Comparison of ENCODE assay signal across 31 cellular contexts in the genomic region with DNA sequence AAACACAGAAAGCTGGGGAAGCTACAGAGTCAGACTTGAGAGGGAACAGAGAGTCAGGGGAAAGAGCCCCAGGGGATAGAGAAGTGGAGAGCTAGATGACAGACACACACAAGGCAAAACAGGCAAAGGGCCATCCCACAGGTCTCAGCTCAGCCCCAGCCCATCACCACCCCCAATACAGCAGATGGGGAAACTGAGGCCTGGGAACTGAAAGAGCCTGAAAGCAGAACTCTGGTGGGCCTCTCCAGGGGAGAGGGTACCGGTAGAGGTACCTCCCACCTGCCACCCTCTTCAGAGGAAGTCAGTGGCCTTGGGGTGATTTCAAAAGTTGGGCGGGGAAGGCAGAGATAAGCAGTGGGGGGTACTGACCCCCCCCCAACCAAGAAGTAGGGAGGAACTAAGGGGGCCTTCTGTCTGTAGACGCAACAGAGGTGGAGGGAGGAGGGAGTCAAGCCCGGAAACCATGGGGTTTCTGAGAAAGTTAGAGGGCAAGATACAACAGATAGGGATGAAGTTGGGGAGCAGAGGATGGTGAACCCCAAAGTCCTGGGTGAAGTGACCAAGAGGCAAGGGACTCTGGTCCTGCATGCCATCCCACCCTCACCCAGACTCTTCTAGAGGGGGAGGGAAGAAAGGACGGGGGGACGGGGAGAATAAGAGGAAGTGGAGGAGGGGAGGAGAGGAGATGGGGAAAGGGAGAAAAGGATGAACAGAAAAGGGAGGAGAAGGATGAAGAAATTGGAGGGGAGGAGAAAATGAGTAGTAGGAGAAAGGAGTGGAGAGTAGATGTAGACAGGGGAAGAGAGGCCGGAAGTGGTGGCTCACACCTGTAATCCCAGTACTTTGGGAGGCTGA. TPM values are rescaled to one million over a fixed set of nuclear protein-coding genes. Genes with fewer than 3 reads are reported as not detected.
A peak's percentile ranks its signal among the peaks of the same experiment; 100 is the strongest.
DNase-seq lines count a peak whose midpoint lies in the region; ATAC-seq, FAIRE-seq and TF ChIP-seq lines count a peak whose summit lies in the region.
"Had no signal": no experiment of that assay in that cellular context is flagged by ENCODE, and none has a peak within 500 bp of the region (broad histone marks: within the 10 kb centered on the region; RNA-seq: fewer than 3 reads in every experiment).

No MANE protein-coding gene starts in this region.

- H3K4me2 ChIP-seq in K562 (ENCODE audit: insufficient read depth, low read length) (peak overlapping the region; percentile 93), OCI-LY7 (ENCODE audit: low read length) (no peak overlapping the region)

- peak; percentile 77 for FAIRE-seq in K562 (lab: Jason Lieb, UNC)
- FAIRE-seq: GM12878, H54 had no signal

- H3K36me3 ChIP-seq in K562 (ENCODE audit: control insufficient read depth, insufficient read depth, low read length) = peaks cover 63% of the 10 kb centered on the region
- no peaks in the 10 kb centered on the region for H3K36me3 ChIP-seq in OCI-LY7 (ENCODE audit: insufficient read depth, low read length)
- H3K36me3 ChIP-seq: BE2C, brain microvascular endothelial cell, upper lobe of left lung had no signal

- TF ChIP-seq RAD21 in K562 (CRISPR knock-in tag; conservative IDR thresholded peaks at IDR 0.05 in 1 of 2, IDR thresholded peaks at IDR 0.05 in 1 of 2) = no peak

- peaks cover 22% of the 10 kb centered on the region for H3K4me1 Mint-ChIP-seq in activated naive CD4-positive, alpha-beta T cell treated with anti-CD3 and anti-CD28 coated beads, Interleukin-2, amount 10 ng/mL, durations not matched to agents 7 days and 5 days
- H3K4me1 Mint-ChIP-seq in stimulated activated naive CD8-positive, alpha-beta T cell treated with anti-CD3 and anti-CD28 coated beads, Interleukin-15, amount 100 ng/mL, for 72 hours = peaks cover 19% of the 10 kb centered on the region

- no peaks in the 10 kb centered on the region for H3K27me3 ChIP-seq in K562 (ENCODE audit: control insufficient read depth in 2 of 2, insufficient read depth in 2 of 2, low read length in 2 of 2)
- H3K27me3 ChIP-seq: BE2C, brain microvascular endothelial cell, upper lobe of left lung had no signal

- H3K4me1 ChIP-seq in K562 (replicated peaks in 1 of 2; ENCODE audit: control insufficient read depth in 2 of 2, insufficient read depth in 2 of 2, low read length in 2 of 2) (peaks cover 51 to 65% of the 10 kb centered on the region in 2 experiments), OCI-LY7 (ENCODE audit: insufficient read depth, low read length, poor library complexity, severe bottlenecking) (no peaks in the 10 kb centered on the region)
- H3K4me1 ChIP-seq: BE2C, psoas muscle, upper lobe of left lung had no signal

- no peaks in the 10 kb centered on the region for H3K9me1 ChIP-seq in K562 (ENCODE audit: control insufficient read depth, insufficient read depth, low read length)

- H3K27me3 Mint-ChIP-seq in activated naive CD4-positive, alpha-beta T cell treated with anti-CD3 and anti-CD28 coated beads, Interleukin-2, amount 10 ng/mL, durations not matched to agents 7 days and 5 days = peaks cover 50% of the 10 kb centered on the region
- H3K27me3 Mint-ChIP-seq in stimulated activated naive CD8-positive, alpha-beta T cell treated with anti-CD3 and anti-CD28 coated beads, Interleukin-15, amount 100 ng/mL, for 72 hours = no peaks in the 10 kb centered on the region

- peaks cover 85% of the 10 kb centered on the region for H3K79me2 ChIP-seq in K562 (ENCODE audit: control insufficient read depth, insufficient read depth, low read length)
- no peaks in the 10 kb centered on the region for H3K79me2 ChIP-seq in OCI-LY7 (ENCODE audit: insufficient read depth, low read depth, low read length)

- no peaks in the 10 kb centered on the region for H3K36me3 Mint-ChIP-seq in activated naive CD4-positive, alpha-beta T cell treated with anti-CD3 and anti-CD28 coated beads, Interleukin-2, amount 10 ng/mL, durations not matched to agents 7 days and 5 days
- H3K36me3 Mint-ChIP-seq: T-cell had no signal

- peak overlapping the region; percentile 28 for H3K4me3 Mint-ChIP-seq in activated naive CD4-positive, alpha-beta T cell treated with anti-CD3 and anti-CD28 coated beads, Interleukin-2, amount 10 ng/mL, durations not matched to agents 7 days and 5 days
- peak overlapping the region in 1 of 2 donors; percentile 18 for H3K4me3 Mint-ChIP-seq in stimulated activated naive CD8-positive, alpha-beta T cell treated with anti-CD3 and anti-CD28 coated beads, Interleukin-15, amount 100 ng/mL, for 72 hours
- H3K4me3 Mint-ChIP-seq: activated CD4-positive, alpha-beta T cell treated with anti-CD3 and anti-CD28 coated beads, Interleukin-2, amount 10 ng/mL, durations not matched to agents 24 days and 14 days had no signal

- peak overlapping the region; percentile 52 for H3K27ac Mint-ChIP-seq in activated naive CD4-positive, alpha-beta T cell treated with anti-CD3 and anti-CD28 coated beads, Interleukin-2, amount 10 ng/mL, durations not matched to agents 7 days and 5 days
- H3K27ac Mint-ChIP-seq in stimulated activated naive CD8-positive, alpha-beta T cell treated with anti-CD3 and anti-CD28 coated beads, Interleukin-15, amount 100 ng/mL, for 72 hours = peak overlapping the region; percentile 40 to 81
- H3K27ac Mint-ChIP-seq: T-cell had no signal

- TF ChIP-seq EP300 in K562 (IDR thresholded peaks at IDR 0.05; ENCODE audit: low read length) = peak; percentile 38; the same call in 1 of the 2 replicates

- H3K4me3 ChIP-seq in K562 (peak overlapping the region; percentile 75), OCI-LY7 (ENCODE audit: low read depth, low read length, poor library complexity, severe bottlenecking) (no peak overlapping the region)
- H3K4me3 ChIP-seq: GM12878, psoas muscle, upper lobe of left lung had no signal

- no peaks in the 10 kb centered on the region for H3K9me3 ChIP-seq in K562 (replicated peaks; ENCODE audit: control insufficient read depth, insufficient read depth, low read depth, low read length)
- H3K9me3 ChIP-seq in OCI-LY7 (ENCODE audit: low read length) = no peaks in the 10 kb centered on the region
- H3K9me3 ChIP-seq: BE2C, psoas muscle, upper lobe of left lung had no signal

- TF ChIP-seq POLR2A in K562 (conservative IDR thresholded peaks at IDR 0.05) = no peak

- no peaks in the 10 kb centered on the region for H3K9me2 ChIP-seq in OCI-LY7 (ENCODE audit: insufficient read depth, low read length)

- H2AFZ ChIP-seq in K562 (ENCODE audit: low read depth, low read length) = no peak overlapping the region
- H2AFZ ChIP-seq in OCI-LY7 (ENCODE audit: low read length) = no peak overlapping the region

- peaks cover 4% of the 10 kb centered on the region; the same call in 1 of the 2 replicates for H4K20me1 ChIP-seq in K562 (replicated peaks; ENCODE audit: control insufficient read depth, insufficient read depth, low read length)
- no peaks in the 10 kb centered on the region for H4K20me1 ChIP-seq in OCI-LY7 (ENCODE audit: insufficient read depth, low read length)

- peak; percentile 24 for DNase-seq in activated naive CD4-positive, alpha-beta T cell treated with anti-CD3 and anti-CD28 coated beads, Interleukin-2, amount 10 ng/mL, durations not matched to agents 7 days and 5 days
- DNase-seq in activated naive CD4-positive, alpha-beta T cell treated with Interleukin-2 at 50 U/mL for 16 hours = no peak
- DNase-seq in SKM-1 (lab: John Stamatoyannopoulos, UW; ENCODE audit: unreplicated experiment) (peak; percentile 5), K562 (ENCODE audit: extremely low read depth in 1 of 4, low spot score in 3 of 4) (peak in 2 of 4 experiments; percentile 50 to 75), OCI-LY7 (ENCODE audit: low spot score) (no peak), HT-29 (ENCODE audit: low spot score) (no peak)
- no peak for DNase-seq in stimulated activated naive CD8-positive, alpha-beta T cell treated with anti-CD3 and anti-CD28 coated beads, Interleukin-15, amount 100 ng/mL, for 72 hours
- no peak for DNase-seq in stimulated activated CD4-positive, alpha-beta T cell treated with anti-CD3 and anti-CD28 coated beads, Interleukin-4, amount 100 ng/mL, for 4 hours
- DNase-seq: activated CD4-positive, alpha-beta T cell treated with anti-CD3 and anti-CD28 coated beads, Interleukin-2, amount 10 ng/mL, durations not matched to agents 24 days and 14 days; activated CD8-positive, alpha-beta memory T cell treated with anti-CD3 and anti-CD28 coated beads, Interleukin-2, amount 50 U/mL, for 4 hours; activated effector memory CD4-positive, alpha-beta T cell treated with Interleukin-2 at 50 U/mL for 16 hours; BE2C; brain microvascular endothelial cell; DND-41; effector CD8-positive, alpha-beta T cell; head of caudate nucleus; NCI-H2081 treated with DMSO at 0.1 percent for 48 hours; NCI-H446; NCI-H82; psoas muscle; SHP77; stimulated activated CD4-positive, alpha-beta T cell treated with anti-CD3 and anti-CD28 coated beads, Interleukin-15, amount 100 ng/mL, for 24 hours; upper lobe of left lung had no signal

- peak overlapping the region; percentile 85 for H3K27ac ChIP-seq in K562 (ENCODE audit: extremely low read depth, low read depth, low read length)
- no peak overlapping the region for H3K27ac ChIP-seq in OCI-LY7 (ENCODE audit: low read depth, low read length, poor library complexity, severe bottlenecking)
- H3K27ac ChIP-seq: brain microvascular endothelial cell, psoas muscle, upper lobe of left lung, VCaP had no signal

- in situ Hi-C loops in K562 (cut with MboI) = no loop called here

- TF ChIP-seq CTCF in K562 (IDR thresholded peaks at IDR 0.05 in 2 of 3, conservative IDR thresholded peaks at IDR 0.05 in 1 of 3; ENCODE audit: insufficient read depth in 2 of 3, low read depth in 1 of 3, low read length in 3 of 3) (no peak), OCI-LY7 (conservative IDR thresholded peaks at IDR 0.05; ENCODE audit: low read length) (no peak)

- no peaks in the 10 kb centered on the region for H3K9me3 Mint-ChIP-seq in activated naive CD4-positive, alpha-beta T cell treated with anti-CD3 and anti-CD28 coated beads, Interleukin-2, amount 10 ng/mL, durations not matched to agents 7 days and 5 days
- no peaks in the 10 kb centered on the region for H3K9me3 Mint-ChIP-seq in stimulated activated naive CD8-positive, alpha-beta T cell treated with anti-CD3 and anti-CD28 coated beads, Interleukin-15, amount 100 ng/mL, for 72 hours
- H3K9me3 Mint-ChIP-seq: activated CD4-positive, alpha-beta T cell treated with anti-CD3 and anti-CD28 coated beads, Interleukin-2, amount 10 ng/mL, durations not matched to agents 24 days and 14 days; T-cell had no signal

- 0% methylated on average over 4 of the region's 7 CpGs for WGBS in K562 (ENCODE audit: insufficient coverage, low coverage, missing lambda C conversion rate)

- H3K9ac ChIP-seq in K562 (ENCODE audit: insufficient read depth in 1 of 2, low read depth in 2 of 2, low read length in 2 of 2) = peak overlapping the region; percentile 85 to 94

- POLR2A ChIA-PET in K562 (lab: Yijun Ruan, JAX) = interaction anchor here (0.6 kb wide), 1 partner anchor 52 kb away, joined by 3 read pairs; no protein-coding TSS in a partner anchor
- POLR2A ChIA-PET in OCI-LY7 (lab: Charles Lee) = no interaction called here

- CTCF ChIA-PET in activated naive CD4-positive, alpha-beta T cell treated with anti-CD3 and anti-CD28 coated beads, Interleukin-2, amount 10 ng/mL, durations not matched to agents 7 days and 5 days (lab: Charles Lee) = no interaction called here
- CTCF ChIA-PET in K562 (lab: Yijun Ruan, JAX; ENCODE audit: low intra/inter-chr PET ratio) = interaction anchor here (0.7 kb wide), 1 partner anchor 128 kb away, joined by 4 read pairs; no protein-coding TSS in a partner anchor
- CTCF ChIA-PET in OCI-LY7 (lab: Charles Lee; ENCODE audit: unreplicated experiment) = no interaction called here

- BruUV-seq in K562 (replicated peaks; lab: Mats Ljungman, UMichigan) (no TSS peak), OCI-LY7 (replicated peaks; lab: Mats Ljungman, UMichigan) (no TSS peak)

- no peak for ATAC-seq in K562
- no peak for ATAC-seq in stimulated activated naive CD8-positive, alpha-beta T cell treated with anti-CD3 and anti-CD28 coated beads, Interleukin-15, amount 100 ng/mL, for 72 hours
- ATAC-seq: GM12878, psoas muscle had no signal

- intact Hi-C loops in K562 (cut with micrococcal nuclease) = loop anchor here (2.0 to 5.0 kb wide), 2 partner anchors 25 to 92 kb away; partner anchors contain the start of gene SUV39H1
- intact Hi-C loops in OCI-LY7 (cut with micrococcal nuclease; ENCODE audit: unreplicated experiment) = no loop called here

RNA-seq across cellular contexts. Expression of gene GATA1, which starts 3.2 kb away (rescaled TPM):
- total RNA-seq in K562 (2011; cell fraction: chromatin; rRNA removed; ENCODE audit: low replicate concordance) = 40.7 and 118 TPM in 2 replicates
- 98.8 and 99.1 TPM in 2 replicates for total RNA-seq in K562 (2011; cell fraction: nucleolus; rRNA removed)
- total RNA-seq in K562 (2011; cell fraction: nucleoplasm; rRNA removed) = 82.1 and 86.1 TPM in 2 replicates
- 205 and 244 TPM in 2 replicates for total RNA-seq in K562 (2014; rRNA removed)
- total RNA-seq in K562 (2014; rRNA removed; fragmentation: Illumina TruSeq; extraction: Trizol) = 45.4 and 62.0 TPM in 2 replicates
- total RNA-seq in K562 (2015; rRNA removed; fragmentation: Illumina TruSeq; extraction: Trizol) = 115 and 116 TPM in 2 replicates
- 291 and 297 TPM in 2 replicates for total RNA-seq in K562 (2021)
- 74.3 and 167 TPM in 2 replicates for polyA plus RNA-seq in K562 (2011; rRNA removed)
- polyA plus RNA-seq in K562 (2011; cell fraction: cytosol; rRNA removed) = 184 and 365 TPM in 2 replicates
- polyA plus RNA-seq in K562 (2011; cell fraction: nucleus; rRNA removed) = 174 and 282 TPM in 2 replicates
- 160 and 227 TPM in 2 replicates for polyA plus RNA-seq in K562 (2012)
- 273 and 284 TPM in 2 replicates for polyA plus RNA-seq in K562 (2014; fragmentation: Illumina TruSeq; extraction: Trizol)
- polyA plus RNA-seq in K562 (2014; fragmentation: Nextera tagmentation; extraction: Ambion mirVana) = 10 to 100 TPM; 11.9 to 97.4 TPM
- polyA plus RNA-seq in K562 (2014; rRNA removed) = 206 and 246 TPM in 2 replicates
- polyA minus RNA-seq in K562 (2011; rRNA and poly(A)+ RNA removed) = 39.3 and 48.9 TPM in 2 replicates
- polyA minus RNA-seq in K562 (2011; cell fraction: cytosol; rRNA and poly(A)+ RNA removed) = 148 and 160 TPM in 2 replicates
- 38.2 and 38.7 TPM in 2 replicates for polyA minus RNA-seq in K562 (2011; cell fraction: nucleus; rRNA and poly(A)+ RNA removed)
- not detected in 2 replicates for total RNA-seq in OCI-LY7 (2014; rRNA removed; shearing (Covaris generic))
- total RNA-seq in OCI-LY7 (2022) = not detected in 2 replicates
- not detected in 2 replicates for total RNA-seq in HT-29 (2014; rRNA removed; shearing (Covaris generic))
- total RNA-seq: activated CD4-positive, alpha-beta T cell treated with anti-CD3 and anti-CD28 coated beads, Interleukin-2, amount 10 ng/mL, durations not matched to agents 24 days and 14 days; epithelial cell of proximal tubule; fibroblast of villous mesenchyme; lung microvascular endothelial cell had no signal

RNA-seq across cellular contexts. Expression of gene HDAC6, which starts 12.3 kb away (rescaled TPM):
- total RNA-seq in K562 (2011; cell fraction: chromatin; rRNA removed; ENCODE audit: low replicate concordance) = 513 and 751 TPM in 2 replicates
- total RNA-seq in K562 (2011; cell fraction: nucleolus; rRNA removed) = 276 and 285 TPM in 2 replicates
- 301 and 344 TPM in 2 replicates for total RNA-seq in K562 (2011; cell fraction: nucleoplasm; rRNA removed)
- total RNA-seq in K562 (2014; rRNA removed) = 60.0 and 71.2 TPM in 2 replicates
- total RNA-seq in K562 (2014; rRNA removed; fragmentation: Illumina TruSeq; extraction: Trizol) = 59.0 and 66.5 TPM in 2 replicates
- total RNA-seq in K562 (2015; rRNA removed; fragmentation: Illumina TruSeq; extraction: Trizol) = 48.9 and 52.3 TPM in 2 replicates
- 83.1 and 91.8 TPM in 2 replicates for total RNA-seq in K562 (2021)
- 85.5 and 150 TPM in 2 replicates for polyA plus RNA-seq in K562 (2011; rRNA removed)
- polyA plus RNA-seq in K562 (2011; cell fraction: cytosol; rRNA removed) = 63.6 and 65.5 TPM in 2 replicates
- 776 and 956 TPM in 2 replicates for polyA plus RNA-seq in K562 (2011; cell fraction: nucleus; rRNA removed)
- 67.3 and 134 TPM in 2 replicates for polyA plus RNA-seq in K562 (2012)
- 69.1 and 86.3 TPM in 2 replicates for polyA plus RNA-seq in K562 (2014; fragmentation: Illumina TruSeq; extraction: Trizol)
- polyA plus RNA-seq in K562 (2014; fragmentation: Nextera tagmentation; extraction: Ambion mirVana) = 10 to 100 TPM; 29.9 to 31.4 TPM
- polyA plus RNA-seq in K562 (2014; rRNA removed) = 86.0 and 101 TPM in 2 replicates
- polyA minus RNA-seq in K562 (2011; rRNA and poly(A)+ RNA removed) = 49.8 and 78.8 TPM in 2 replicates
- 37.1 and 39.1 TPM in 2 replicates for polyA minus RNA-seq in K562 (2011; cell fraction: cytosol; rRNA and poly(A)+ RNA removed)
- polyA minus RNA-seq in K562 (2011; cell fraction: nucleus; rRNA and poly(A)+ RNA removed) = 85.1 and 160 TPM in 2 replicates
- 62.0 and 73.6 TPM in 2 replicates for total RNA-seq in OCI-LY7 (2014; rRNA removed; shearing (Covaris generic))
- 108 and 121 TPM in 2 replicates for total RNA-seq in OCI-LY7 (2022)
- total RNA-seq in HT-29 (2014; rRNA removed; shearing (Covaris generic)) = 60.6 and 65.2 TPM in 2 replicates

RNA-seq across cellular contexts. Expression of gene GLOD5, which starts 28.0 kb away (rescaled TPM):
- not detected in 2 replicates for total RNA-seq in K562 (2011; cell fraction: chromatin; rRNA removed; ENCODE audit: low replicate concordance)
- total RNA-seq in K562 (2011; cell fraction: nucleolus; rRNA removed) = not detected in 2 replicates
- total RNA-seq in K562 (2011; cell fraction: nucleoplasm; rRNA removed) = not detected in 2 replicates
- total RNA-seq in K562 (2014; rRNA removed) (0.27 and 1.1 TPM in 2 replicates), K562 (2014; rRNA removed; fragmentation: Illumina TruSeq; extraction: Trizol) (1.5 and 1.7 TPM in 2 replicates), K562 (2015; rRNA removed; fragmentation: Illumina TruSeq; extraction: Trizol) (1.7 and 2.2 TPM in 2 replicates), K562 (2021) (1.4 and 1.9 TPM in 2 replicates), OCI-LY7 (2022) (not detected in 2 replicates)
- polyA plus RNA-seq in K562 (2011; rRNA removed) (3.4 and 4.3 TPM in 2 replicates), K562 (2014; fragmentation: Illumina TruSeq; extraction: Trizol) (2.2 and 3.1 TPM in 2 replicates), K562 (2014; fragmentation: Nextera tagmentation; extraction: Ambion mirVana) (1 to 10 TPM; 3.8 to 4.4 TPM), K562 (2014; rRNA removed) (2.0 and 3.2 TPM in 2 replicates)
- polyA plus RNA-seq in K562 (2011; cell fraction: cytosol; rRNA removed) = 4.0 and 5.8 TPM in 2 replicates
- polyA plus RNA-seq in K562 (2011; cell fraction: nucleus; rRNA removed) = 0.81 and 0.94 TPM in 2 replicates
- 1.1 and 2.9 TPM in 2 replicates for polyA plus RNA-seq in K562 (2012)
- polyA minus RNA-seq in K562 (2011; rRNA and poly(A)+ RNA removed) = 0.88 and 1.2 TPM in 2 replicates
- not detected in 2 replicates for polyA minus RNA-seq in K562 (2011; cell fraction: cytosol; rRNA and poly(A)+ RNA removed)
- not detected in 2 replicates for polyA minus RNA-seq in K562 (2011; cell fraction: nucleus; rRNA and poly(A)+ RNA removed)
- not detected in 2 replicates for total RNA-seq in OCI-LY7 (2014; rRNA removed; shearing (Covaris generic))
- 0.63 TPM in 1 of 2 replicates, not detected in the other for total RNA-seq in HT-29 (2014; rRNA removed; shearing (Covaris generic))
- total RNA-seq: activated CD4-positive, alpha-beta T cell treated with anti-CD3 and anti-CD28 coated beads, Interleukin-2, amount 10 ng/mL, durations not matched to agents 24 days and 14 days; epithelial cell of proximal tubule; fibroblast of villous mesenchyme; GM12878; lung microvascular endothelial cell; psoas muscle; subcutaneous adipose tissue; T-cell had no signal
- polyA plus RNA-seq: GM12878, psoas muscle had no signal

RNA-seq across cellular contexts. Expression of gene ERAS, which starts 36.7 kb away (rescaled TPM):
- total RNA-seq in K562 (2011; cell fraction: chromatin; rRNA removed; ENCODE audit: low replicate concordance) = 0.79 and 2.3 TPM in 2 replicates
- 0.83 and 1.8 TPM in 2 replicates for total RNA-seq in K562 (2011; cell fraction: nucleolus; rRNA removed)
- total RNA-seq in K562 (2011; cell fraction: nucleoplasm; rRNA removed) = 0.84 and 0.95 TPM in 2 replicates
- total RNA-seq in K562 (2014; rRNA removed) = not detected in 2 replicates
- not detected in 2 replicates for total RNA-seq in K562 (2014; rRNA removed; fragmentation: Illumina TruSeq; extraction: Trizol)
- total RNA-seq in K562 (2015; rRNA removed; fragmentation: Illumina TruSeq; extraction: Trizol) = not detected in 2 replicates
- not detected in 2 replicates for total RNA-seq in K562 (2021)
- 0.07 and 0.11 TPM in 2 replicates for polyA plus RNA-seq in K562 (2011; rRNA removed)
- polyA plus RNA-seq in K562 (2011; cell fraction: cytosol; rRNA removed) = 0.39 TPM in 1 of 2 replicates, not detected in the other
- 0.34 and 0.77 TPM in 2 replicates for polyA plus RNA-seq in K562 (2011; cell fraction: nucleus; rRNA removed)
- 0.42 TPM in 1 of 2 replicates, not detected in the other for polyA plus RNA-seq in K562 (2012)
- not detected in 2 replicates for polyA plus RNA-seq in K562 (2014; fragmentation: Illumina TruSeq; extraction: Trizol)
- not detected for polyA plus RNA-seq in K562 (2014; fragmentation: Nextera tagmentation; extraction: Ambion mirVana)
- polyA plus RNA-seq in K562 (2014; rRNA removed) = 0.12 TPM in 1 of 2 replicates, not detected in the other
- polyA minus RNA-seq in K562 (2011; rRNA and poly(A)+ RNA removed) = not detected in 2 replicates
- polyA minus RNA-seq in K562 (2011; cell fraction: cytosol; rRNA and poly(A)+ RNA removed) = not detected in 2 replicates
- 0.33 TPM in 1 of 2 replicates, not detected in the other for polyA minus RNA-seq in K562 (2011; cell fraction: nucleus; rRNA and poly(A)+ RNA removed)
- 0.26 and 0.60 TPM in 2 replicates for total RNA-seq in OCI-LY7 (2014; rRNA removed; shearing (Covaris generic))
- total RNA-seq in OCI-LY7 (2022) = 0.30 TPM in 1 of 2 replicates, not detected in the other
- not detected in 2 replicates for total RNA-seq in HT-29 (2014; rRNA removed; shearing (Covaris generic))
- total RNA-seq: activated CD4-positive, alpha-beta T cell treated with anti-CD3 and anti-CD28 coated beads, Interleukin-2, amount 10 ng/mL, durations not matched to agents 24 days and 14 days; epithelial cell of proximal tubule; fibroblast of villous mesenchyme; GM12878; lung microvascular endothelial cell; psoas muscle; subcutaneous adipose tissue; T-cell; upper lobe of left lung had no signal
- polyA plus RNA-seq: GM12878, psoas muscle had no signal

RNA-seq across cellular contexts. Expression of gene PCSK1N, which starts 45.8 kb away (rescaled TPM):
- total RNA-seq in K562 (2011; cell fraction: chromatin; rRNA removed; ENCODE audit: low replicate concordance) = not detected in 2 replicates
- total RNA-seq in K562 (2011; cell fraction: nucleolus; rRNA removed) = not detected in 2 replicates
- total RNA-seq in K562 (2011; cell fraction: nucleoplasm; rRNA removed) = not detected in 2 replicates
- total RNA-seq in K562 (2014; rRNA removed) (0.54 and 0.61 TPM in 2 replicates), K562 (2014; rRNA removed; fragmentation: Illumina TruSeq; extraction: Trizol) (not detected in 2 replicates), K562 (2015; rRNA removed; fragmentation: Illumina TruSeq; extraction: Trizol) (not detected in 2 replicates), K562 (2021) (0.36 and 0.55 TPM in 2 replicates), OCI-LY7 (2022) (not detected in 2 replicates)
- polyA plus RNA-seq in K562 (2011; rRNA removed) (0.16 TPM in 1 of 2 replicates, not detected in the other), K562 (2014; fragmentation: Illumina TruSeq; extraction: Trizol) (not detected in 2 replicates), K562 (2014; fragmentation: Nextera tagmentation; extraction: Ambion mirVana) (not detected), K562 (2014; rRNA removed) (0.07 and 0.85 TPM in 2 replicates)
- polyA plus RNA-seq in K562 (2011; cell fraction: cytosol; rRNA removed) = 0.04 and 0.39 TPM in 2 replicates
- 0.63 TPM in 1 of 2 replicates, not detected in the other for polyA plus RNA-seq in K562 (2011; cell fraction: nucleus; rRNA removed)
- polyA plus RNA-seq in K562 (2012) = 0.29 and 0.40 TPM in 2 replicates
- 1.2 TPM in 1 of 2 replicates, not detected in the other for polyA minus RNA-seq in K562 (2011; rRNA and poly(A)+ RNA removed)
- not detected in 2 replicates for polyA minus RNA-seq in K562 (2011; cell fraction: cytosol; rRNA and poly(A)+ RNA removed)
- polyA minus RNA-seq in K562 (2011; cell fraction: nucleus; rRNA and poly(A)+ RNA removed) = not detected in 2 replicates
- not detected in 2 replicates for total RNA-seq in OCI-LY7 (2014; rRNA removed; shearing (Covaris generic))
- total RNA-seq in HT-29 (2014; rRNA removed; shearing (Covaris generic)) = not detected in 2 replicates
- total RNA-seq: fibroblast of villous mesenchyme, GM12878 had no signal
- polyA plus RNA-seq: psoas muscle had no signal

Comparison
In these comparisons a context has a peak if more than half of its experiments do, and no peak if none do; other contexts are left out.
1. DNase-seq: peak in activated naive CD4-positive, alpha-beta T cell treated with anti-CD3 and anti-CD28 coated beads, Interleukin-2, amount 10 ng/mL, durations not matched to agents 7 days and 5 days (single experiment) and SKM-1 (single experiment); none in activated naive CD4-positive, alpha-beta T cell treated with Interleukin-2 at 50 U/mL for 16 hours (single experiment), stimulated activated naive CD8-positive, alpha-beta T cell treated with anti-CD3 and anti-CD28 coated beads, Interleukin-15, amount 100 ng/mL, for 72 hours (0 of 2), OCI-LY7 (single experiment), stimulated activated CD4-positive, alpha-beta T cell treated with anti-CD3 and anti-CD28 coated beads, Interleukin-4, amount 100 ng/mL, for 4 hours (0 of 2) and HT-29 (single experiment).
2. RNA of gene GATA1, which starts 3.2 kb away (total RNA-seq): 40.7 to 297 TPM in K562; not detected in OCI-LY7 and not detected in HT-29; every median in the first group is over 10 times any median in the second.